Comparison of ENCODE assay signal across 1 cellular context in genomic region chr4:58833126-58833525, GRCh38.
TF ChIP-seq lines count a peak whose summit lies in the region.

No MANE protein-coding gene starts in this region.

TF ChIP-seq in K562, 482 proteins besides CTCF, POLR2A, EP300 and RAD21 (continued from another document):
- TF ChIP-seq ZBTB5 (IDR thresholded peaks at IDR 0.05) = no peak
- TF ChIP-seq RFX7 (CRISPR knock-in tag; IDR thresholded peaks at IDR 0.05) = no peak
- TF ChIP-seq RFX1 (IDR thresholded peaks at IDR 0.05) = no peak
- no peak for TF ChIP-seq POLR2AphosphoS5 (IDR thresholded peaks at IDR 0.05; ENCODE audit: control insufficient read depth, insufficient read depth, low read depth, low read length)
- no peak for TF ChIP-seq CHD1 (IDR thresholded peaks at IDR 0.05; ENCODE audit: low read length)
- no peak for TF ChIP-seq PHTF2 (CRISPR knock-in tag; IDR thresholded peaks at IDR 0.05)
- no peak for TF ChIP-seq SAP30 (IDR thresholded peaks at IDR 0.05; ENCODE audit: borderline replicate concordance, insufficient read depth, low read depth, low read length, poor library complexity, severe bottlenecking)
- no peak for TF ChIP-seq TEAD1 (CRISPR knock-in tag; IDR thresholded peaks at IDR 0.05)
- no peak for TF ChIP-seq ZNF324 (CRISPR knock-in tag; IDR thresholded peaks at IDR 0.05)
- TF ChIP-seq ZNF165 (CRISPR knock-in tag; IDR thresholded peaks at IDR 0.05; ENCODE audit: borderline replicate concordance) = no peak
- TF ChIP-seq MAFK (IDR thresholded peaks at IDR 0.05; ENCODE audit: low read length) = peak; percentile 77
- peak; percentile 82 for TF ChIP-seq MAFF (IDR thresholded peaks at IDR 0.05; ENCODE audit: low read length)
- TF ChIP-seq CGGBP1 (CRISPR knock-in tag; IDR thresholded peaks at IDR 0.05) = no peak
- TF ChIP-seq POLR3A (IDR thresholded peaks at IDR 0.05; ENCODE audit: borderline replicate concordance, extremely low read depth, insufficient read depth, insufficient read length) = no peak
- TF ChIP-seq C11orf30 (IDR thresholded peaks at IDR 0.05; ENCODE audit: low read depth) = peak; percentile 78; the same call in 1 of the 2 replicates
- no peak for TF ChIP-seq POLR2AphosphoS2 (IDR thresholded peaks at IDR 0.05; ENCODE audit: low read length)
- TF ChIP-seq FOXP1 (CRISPR knock-in tag; IDR thresholded peaks at IDR 0.05) = no peak
- TF ChIP-seq MAFG (tag; conservative IDR thresholded peaks at IDR 0.05) = peak; percentile 83
- TF ChIP-seq CREB5 (CRISPR knock-in tag; IDR thresholded peaks at IDR 0.05) = no peak
- TF ChIP-seq MTA3 (IDR thresholded peaks at IDR 0.05; ENCODE audit: borderline replicate concordance) = no peak
TF ChIP-seq in K562: peak in this region for 5.
